Comparison of ENCODE assay signal across 9 cellular contexts in the genomic region with DNA sequence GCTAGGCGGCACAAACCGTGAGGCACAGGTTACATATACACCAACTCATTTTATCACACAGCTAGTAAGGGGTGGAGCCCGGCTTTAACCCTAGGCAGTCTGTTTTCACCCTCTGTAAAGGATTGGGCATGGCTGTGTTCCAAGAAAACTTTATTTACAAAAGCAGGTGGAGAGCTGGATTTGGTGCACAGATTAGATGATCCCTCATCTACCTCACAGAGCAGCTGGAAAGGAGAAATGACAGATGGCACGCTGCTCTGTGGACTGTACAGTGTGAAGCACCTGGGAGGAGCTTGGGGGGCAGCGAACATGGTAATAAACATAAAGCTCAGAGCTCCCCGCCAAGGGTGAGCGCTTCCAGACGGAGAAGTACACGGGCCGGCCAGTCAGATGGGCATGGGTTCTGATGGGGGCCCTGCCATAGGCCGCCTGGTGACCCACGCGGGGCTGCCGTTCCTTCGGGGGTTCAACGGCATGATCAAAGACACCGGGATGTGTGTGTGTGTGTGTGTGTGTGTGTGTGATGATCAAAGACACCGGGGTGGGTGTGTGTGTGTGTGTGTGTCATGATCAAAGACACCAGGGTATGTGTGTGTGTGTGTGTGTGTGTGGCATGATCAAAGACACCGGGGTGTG. TPM values are rescaled to one million over a fixed set of nuclear protein-coding genes. Genes with fewer than 3 reads are reported as not detected.
DNase-seq lines count a peak whose midpoint lies in the region; ATAC-seq and TF ChIP-seq lines count a peak whose summit lies in the region.
"Had no signal": no experiment of that assay in that cellular context is flagged by ENCODE, and none has a peak within 500 bp of the region (broad histone marks: within the 10 kb centered on the region; RNA-seq: fewer than 3 reads in every experiment).

No MANE protein-coding gene starts in this region.

- H4K8ac ChIP-seq in mesendoderm (ENCODE audit: low read depth, low read length): no peak overlapping the region

- H4K5ac ChIP-seq in mesendoderm (ENCODE audit: low read length): no peak overlapping the region

- H3K56ac ChIP-seq in mesendoderm (ENCODE audit: low read length): no peak overlapping the region

- H3K27ac ChIP-seq in WERI-Rb-1 (peak overlapping the region; percentile 81), hepatocyte (no peak overlapping the region), upper lobe of left lung (no peak overlapping the region), mesendoderm (ENCODE audit: low read depth, low read length) (no peak overlapping the region)
- H3K27ac ChIP-seq: epithelial cell of prostate had no signal

- H3K79me2 ChIP-seq in hepatocyte: peaks cover 18% of the 10 kb centered on the region
- H3K79me2 ChIP-seq in mesendoderm (ENCODE audit: control insufficient read depth, insufficient read depth, low read length): peaks cover 10% of the 10 kb centered on the region

- H3K79me1 ChIP-seq in mesendoderm (ENCODE audit: low read length): peaks cover 13% of the 10 kb centered on the region

- H3K4me3 Mint-ChIP-seq in stimulated activated naive CD8-positive, alpha-beta T cell treated with anti-CD3 and anti-CD28 coated beads, Interleukin-15, Interleukin-2, amounts not matched to agents 100 ng/mL and 50 ng/mL, for 24 hours: peak overlapping the region; percentile 95

- H2AK5ac ChIP-seq in mesendoderm (ENCODE audit: low read length): no peak overlapping the region

- H2BK15ac ChIP-seq in mesendoderm (replicated peaks; ENCODE audit: low read depth): no peak overlapping the region

- no peak overlapping the region for H3K4me2 ChIP-seq in hepatocyte
- no peak overlapping the region for H3K4me2 ChIP-seq in mesendoderm (ENCODE audit: low read length)

- no peak overlapping the region for H2BK120ac ChIP-seq in mesendoderm (ENCODE audit: low read depth, low read length)

- no peak overlapping the region for H3K18ac ChIP-seq in mesendoderm (ENCODE audit: low read length)

- no peak for ATAC-seq in stimulated activated naive CD8-positive, alpha-beta T cell treated with anti-CD3 and anti-CD28 coated beads, Interleukin-15, Interleukin-2, amounts not matched to agents 100 U/mL and 50 U/mL, for 24 hours
- no peak for ATAC-seq in upper lobe of left lung (ENCODE audit: low FRiP score in 2 of 2)
- ATAC-seq in GM18861 (IDR thresholded peaks at IDR 0.05; ENCODE audit: unreplicated experiment): no peak

- H3K4ac ChIP-seq in mesendoderm (ENCODE audit: low read depth, low read length): no peak overlapping the region

- no peaks in the 10 kb centered on the region for H4K20me1 ChIP-seq in hepatocyte (ENCODE audit: insufficient read depth, poor library complexity, severe bottlenecking)

- H3K9me2 ChIP-seq in hepatocyte (replicated peaks; ENCODE audit: insufficient read depth): no peaks in the 10 kb centered on the region

- TF ChIP-seq CTCF in WERI-Rb-1 (IDR thresholded peaks at IDR 0.05; ENCODE audit: low read depth, low read length): no peak
- no peak for TF ChIP-seq CTCF in hepatocyte (IDR thresholded peaks at IDR 0.05; ENCODE audit: poor library complexity)
- no peak for TF ChIP-seq CTCF in upper lobe of left lung (IDR thresholded peaks at IDR 0.05)

- H2BK5ac ChIP-seq in mesendoderm (ENCODE audit: low read length): no peak overlapping the region

- H3K4me1 ChIP-seq in hepatocyte (ENCODE audit: insufficient read depth) (peaks cover 6% of the 10 kb centered on the region), upper lobe of left lung (peaks cover 8 to 11% (median 9%) of the 10 kb centered on the region in 4 donors), mesendoderm (ENCODE audit: control insufficient read depth, low read depth, low read length) (no peaks in the 10 kb centered on the region)

- H3K36me3 ChIP-seq in WERI-Rb-1: peaks cover 10% of the 10 kb centered on the region
- H3K36me3 ChIP-seq in hepatocyte (replicated peaks; ENCODE audit: insufficient read depth, low read depth): no peaks in the 10 kb centered on the region
- peaks cover 0 to 12% (median 5%) of the 10 kb centered on the region in 4 donors for H3K36me3 ChIP-seq in upper lobe of left lung
- H3K36me3 ChIP-seq in mesendoderm (ENCODE audit: control insufficient read depth, insufficient read depth, low read length): no peaks in the 10 kb centered on the region

- peaks cover 22% of the 10 kb centered on the region for H3K4me1 Mint-ChIP-seq in stimulated activated naive CD8-positive, alpha-beta T cell treated with anti-CD3 and anti-CD28 coated beads, Interleukin-15, Interleukin-2, amounts not matched to agents 100 ng/mL and 50 ng/mL, for 24 hours (ENCODE audit: low read depth)

- H3K27me3 Mint-ChIP-seq in stimulated activated naive CD8-positive, alpha-beta T cell treated with anti-CD3 and anti-CD28 coated beads, Interleukin-15, Interleukin-2, amounts not matched to agents 100 ng/mL and 50 ng/mL, for 24 hours: no peaks in the 10 kb centered on the region

- H3K27ac Mint-ChIP-seq in stimulated activated naive CD8-positive, alpha-beta T cell treated with anti-CD3 and anti-CD28 coated beads, Interleukin-15, Interleukin-2, amounts not matched to agents 100 ng/mL and 50 ng/mL, for 24 hours: peak overlapping the region; percentile 40

- H3K9ac ChIP-seq in mesendoderm (ENCODE audit: low read length): no peak overlapping the region

- no peak for TF ChIP-seq POLR2A in upper lobe of left lung (IDR thresholded peaks at IDR 0.05)

- no peak overlapping the region for H3K23ac ChIP-seq in mesendoderm (ENCODE audit: low read length)

- TF ChIP-seq EP300 in upper lobe of left lung (IDR thresholded peaks at IDR 0.05): no peak

- no peaks in the 10 kb centered on the region for H3K27me3 ChIP-seq in WERI-Rb-1 (ENCODE audit: insufficient read depth, low read depth, severe bottlenecking)
- no peaks in the 10 kb centered on the region for H3K27me3 ChIP-seq in hepatocyte
- no peaks in the 10 kb centered on the region for H3K27me3 ChIP-seq in upper lobe of left lung
- H3K27me3 ChIP-seq in mesendoderm (ENCODE audit: insufficient read depth, low read length, poor library complexity): no peaks in the 10 kb centered on the region

- H3K36me3 Mint-ChIP-seq in stimulated activated naive CD8-positive, alpha-beta T cell treated with anti-CD3 and anti-CD28 coated beads, Interleukin-15, Interleukin-2, amounts not matched to agents 100 ng/mL and 50 ng/mL, for 24 hours (ENCODE audit: low read depth): peaks cover 12% of the 10 kb centered on the region

- WGBS in hepatocyte (ENCODE audit: low lambda C conversion rate, missing lambda C conversion rate): 83% methylated on average over 16 of the region's 19 CpGs
- 65 to 79% methylated on average over 15 to 18 of the region's 19 CpGs for WGBS in upper lobe of left lung, 2 donors
- no CpG with 5 or more reads among the region's 19 CpGs for WGBS in mesendoderm (ENCODE audit: extremely low coverage, insufficient coverage, low lambda C conversion rate)

- H3K4me3 ChIP-seq in WERI-Rb-1 (ENCODE audit: low read depth, low read length): peak overlapping the region; percentile 63
- H3K4me3 ChIP-seq in hepatocyte: no peak overlapping the region
- peak overlapping the region in 3 of 4 donors; percentile 54 to 99 (median 93) for H3K4me3 ChIP-seq in upper lobe of left lung
- no peak overlapping the region for H3K4me3 ChIP-seq in mesendoderm (ENCODE audit: low read length)

- no peak for DNase-seq in stimulated activated naive CD8-positive, alpha-beta T cell treated with anti-CD3 and anti-CD28 coated beads, Interleukin-15, Interleukin-2, amounts not matched to agents 100 U/mL and 50 U/mL, for 24 hours
- peak; percentile 88 for DNase-seq in WERI-Rb-1
- DNase-seq in hepatocyte (ENCODE audit: low spot score): no peak
- peak in 1 of 2 donors; percentile 73 for DNase-seq in upper lobe of left lung
- no peak for DNase-seq in mesendoderm
- DNase-seq in dermis blood vessel endothelial cell: no peak

- no peaks in the 10 kb centered on the region for H3K9me3 ChIP-seq in WERI-Rb-1 (ENCODE audit: severe bottlenecking)
- no peaks in the 10 kb centered on the region for H3K9me3 ChIP-seq in hepatocyte (ENCODE audit: low read depth)
- H3K9me3 ChIP-seq in upper lobe of left lung: no peaks in the 10 kb centered on the region

- H3K9me3 Mint-ChIP-seq in stimulated activated naive CD8-positive, alpha-beta T cell treated with anti-CD3 and anti-CD28 coated beads, Interleukin-15, Interleukin-2, amounts not matched to agents 100 ng/mL and 50 ng/mL, for 24 hours: no peaks in the 10 kb centered on the region

- peak overlapping the region; percentile 7 for H2AFZ ChIP-seq in hepatocyte

RNA-seq across cellular contexts. Expression of gene TMEM177, which starts 0.9 kb away (rescaled TPM):
- 27.5 and 29.4 TPM in 2 replicates for total RNA-seq in hepatocyte
- polyA plus RNA-seq in hepatocyte: 28.8 and 43.8 TPM in 2 replicates
- 1 to 10 TPM; 4.1 to 9.4 (median 6.0) TPM for total RNA-seq in upper lobe of left lung
- 20.2 TPM for polyA plus RNA-seq in mesendoderm (2013, experiment 1 of 2)
- 19.5 TPM for polyA plus RNA-seq in mesendoderm (2013, experiment 2 of 2)
- total RNA-seq in dermis blood vessel endothelial cell: 6.5 and 8.6 TPM in 2 replicates

Comparison
In these comparisons a context has a peak if more than half of its experiments do, and no peak if none do; other contexts are left out.
1. H3K4me3 ChIP-seq: peak in WERI-Rb-1 (single experiment) and upper lobe of left lung (3 of 4); none in hepatocyte (single experiment) and mesendoderm (single experiment).